In the genomic region with DNA sequence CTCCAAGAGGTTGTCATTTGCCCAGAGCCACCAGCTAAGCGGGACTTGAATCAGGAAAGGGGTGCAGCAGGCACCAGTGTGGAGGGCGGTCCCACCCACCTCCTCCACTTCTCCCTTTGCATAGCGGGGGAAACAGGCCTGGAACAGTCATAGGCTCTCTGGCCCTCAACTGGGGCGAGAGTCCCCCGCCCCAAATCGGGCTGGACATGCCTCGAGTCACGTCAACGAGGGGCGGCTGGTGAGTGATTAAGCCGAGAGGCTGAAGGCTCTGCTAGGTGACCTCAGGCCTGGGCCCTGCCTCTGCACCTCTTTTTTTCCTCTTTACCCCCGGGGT, we compare ENCODE assay signal across 8 cellular contexts. TPM values are rescaled to one million over a fixed set of nuclear protein-coding genes. Genes with fewer than 3 reads are reported as not detected.
DNase-seq lines count a peak whose midpoint lies in the region; ATAC-seq and TF ChIP-seq lines count a peak whose summit lies in the region.

No MANE protein-coding gene starts in this region.

- peaks cover 10% of the 10 kb centered on the region for H3K36me3 ChIP-seq in BJ (ENCODE audit: control insufficient read depth, insufficient read depth, low read length)

- H3K27me3 Mint-ChIP-seq in activated naive CD8-positive, alpha-beta T cell treated with anti-CD3 and anti-CD28 coated beads, Interleukin-2, amount 50 U/mL, for 24 hours, result no peaks in the 10 kb centered on the region

- H3K9me3 Mint-ChIP-seq in activated naive CD8-positive, alpha-beta T cell treated with anti-CD3 and anti-CD28 coated beads, Interleukin-2, amount 50 U/mL, for 24 hours, result no peaks in the 10 kb centered on the region

- H3K4me3 ChIP-seq in BJ (ENCODE audit: low read depth, low read length), result peak overlapping the region; percentile 35
- H3K4me3 ChIP-seq in iPS-11a (ENCODE audit: low read depth, low read length), result peak overlapping the region; percentile 47

- peaks cover 28% of the 10 kb centered on the region for H3K36me3 Mint-ChIP-seq in activated naive CD8-positive, alpha-beta T cell treated with anti-CD3 and anti-CD28 coated beads, Interleukin-2, amount 50 U/mL, for 24 hours (ENCODE audit: low read depth)

- POLR2A ChIA-PET in BJ (lab: Charles Lee), result no interaction called here

- H3K27ac Mint-ChIP-seq in activated naive CD8-positive, alpha-beta T cell treated with anti-CD3 and anti-CD28 coated beads, Interleukin-2, amount 50 U/mL, for 24 hours, result peak overlapping the region; percentile 85

- no peak for TF ChIP-seq CTCF in BJ (IDR thresholded peaks at IDR 0.05; ENCODE audit: insufficient read depth, low read depth, low read length)

- no peak for DNase-seq in BJ (ENCODE audit: low read depth)
- no peak for DNase-seq in activated naive CD8-positive, alpha-beta T cell treated with anti-CD3 and anti-CD28 coated beads, Interleukin-2, amount 50 U/mL, for 24 hours
- DNase-seq in stimulated activated naive CD8-positive, alpha-beta T cell treated with anti-CD3 and anti-CD28 coated beads, Interleukin-15, Interleukin-2, amounts not matched to agents 100 U/mL and 50 U/mL, for 24 hours, result no peak
- no peak for DNase-seq in D341Med (ENCODE audit: low spot score)
- DNase-seq in posterior cingulate gyrus, result no peak

- CTCF ChIA-PET in BJ (lab: Yijun Ruan, JAX), result interaction anchor here (0.6 to 2.9 kb wide), 22 partner anchors 8 to 241 kb away, joined by 3 to 120 read pairs (median 4); a partner anchor contains a TSS

- H3K4me1 Mint-ChIP-seq in activated naive CD8-positive, alpha-beta T cell treated with anti-CD3 and anti-CD28 coated beads, Interleukin-2, amount 50 U/mL, for 24 hours, result peaks cover 32% of the 10 kb centered on the region

- H3K4me3 Mint-ChIP-seq in activated naive CD8-positive, alpha-beta T cell treated with anti-CD3 and anti-CD28 coated beads, Interleukin-2, amount 50 U/mL, for 24 hours, result peak overlapping the region; percentile 83

- ATAC-seq in HG02678 (IDR thresholded peaks at IDR 0.05; ENCODE audit: unreplicated experiment), result peak; percentile 18
- peak; percentile 15 for ATAC-seq in activated naive CD8-positive, alpha-beta T cell treated with anti-CD3 and anti-CD28 coated beads, Interleukin-2, amount 50 U/mL, for 24 hours
- peak; percentile 5 for ATAC-seq in stimulated activated naive CD8-positive, alpha-beta T cell treated with anti-CD3 and anti-CD28 coated beads, Interleukin-15, Interleukin-2, amounts not matched to agents 100 U/mL and 50 U/mL, for 24 hours
- ATAC-seq in HG03280 (IDR thresholded peaks at IDR 0.05; ENCODE audit: unreplicated experiment), result no peak

- intact Hi-C loops in posterior cingulate gyrus (cut with DNase I), result loop anchor here (1.0 to 5.0 kb wide), 2 partner anchors 51 to 150 kb away; no protein-coding TSS in a partner anchor

- no peaks in the 10 kb centered on the region for H3K27me3 ChIP-seq in BJ (ENCODE audit: control insufficient read depth, insufficient read depth, low read length)

RNA-seq across cellular contexts. Expression of a gene that starts 0.4 kb away (rescaled TPM):
- 4.5 and 6.0 TPM in 2 replicates for polyA plus RNA-seq in BJ (2011; rRNA removed)
- 3.3 and 3.8 TPM in 2 replicates for polyA minus RNA-seq in BJ (2011; rRNA and poly(A)+ RNA removed)

RNA-seq across cellular contexts. Expression of a gene that starts 40.7 kb away (rescaled TPM):
- 0.06 and 0.10 TPM in 2 replicates for polyA plus RNA-seq in BJ (2011; rRNA removed)
- polyA minus RNA-seq in BJ (2011; rRNA and poly(A)+ RNA removed), result not detected in 2 replicates
